ENCODE assay signal across 7 cellular contexts in genomic region chr1:240946926-240947325, GRCh38.
A peak's percentile ranks its signal among the peaks of the same experiment; 100 is the strongest.
DNase-seq lines count a peak whose midpoint lies in the region; ATAC-seq, FAIRE-seq and TF ChIP-seq lines count a peak whose summit lies in the region.

No MANE protein-coding gene starts in this region.

- peak; percentile 25 for DNase-seq in GM04504 (ENCODE audit: low read depth)
- DNase-seq in MG63, result peak; percentile 32
- DNase-seq in bronchial epithelial cell (ENCODE audit: low read depth), result peak; percentile 1
- DNase-seq in osteocyte (ENCODE audit: extremely low spot score, unreplicated experiment), result no peak
- DNase-seq in activated CD4-positive, CD25-positive, alpha-beta regulatory T cell treated with anti-CD3 and anti-CD28 coated beads, Interleukin-2, amount 50 U/mL, for 72 hours, result no peak
- DNase-seq in inferior parietal cortex (ENCODE audit: extremely low spot score), result no peak

- H3K36me3 Mint-ChIP-seq in osteocyte (ENCODE audit: unreplicated experiment), result no peaks in the 10 kb centered on the region

- no peak overlapping the region for H3K4me3 Mint-ChIP-seq in osteocyte (ENCODE audit: unreplicated experiment)

- no peak for FAIRE-seq in bronchial epithelial cell (lab: Jason Lieb, UNC)

- no peaks in the 10 kb centered on the region for H3K9me3 ChIP-seq in MG63

- H3K4me1 Mint-ChIP-seq in osteocyte (ENCODE audit: unreplicated experiment), result peaks cover 27% of the 10 kb centered on the region

- TF ChIP-seq CTCF in bronchial epithelial cell (IDR thresholded peaks at IDR 0.05; ENCODE audit: insufficient read depth, low read length, severe bottlenecking) (no peak), osteocyte (IDR thresholded peaks at IDR 0.05) (peak; percentile 68)

- H3K4me3 ChIP-seq in MG63 (no peak overlapping the region), bronchial epithelial cell (ENCODE audit: low read depth, low read length) (no peak overlapping the region)

- no peak overlapping the region for H3K27ac Mint-ChIP-seq in osteocyte (ENCODE audit: unreplicated experiment)

- no peaks in the 10 kb centered on the region for H3K9me3 Mint-ChIP-seq in osteocyte (ENCODE audit: unreplicated experiment)

- H3K36me3 ChIP-seq in MG63, result no peaks in the 10 kb centered on the region
- no peaks in the 10 kb centered on the region for H3K36me3 ChIP-seq in bronchial epithelial cell (ENCODE audit: control insufficient read depth, insufficient read depth, low read length)

- no peaks in the 10 kb centered on the region; the same call in 1 of the 2 replicates for H3K27me3 ChIP-seq in MG63
- H3K27me3 ChIP-seq in bronchial epithelial cell (ENCODE audit: control insufficient read depth, insufficient read depth, low read length), result no peaks in the 10 kb centered on the region

- ATAC-seq in GM21447 (IDR thresholded peaks at IDR 0.05; ENCODE audit: unreplicated experiment), result peak; percentile 58

- no peaks in the 10 kb centered on the region for H3K27me3 Mint-ChIP-seq in osteocyte (ENCODE audit: unreplicated experiment)

Comparison
In these comparisons a context has a peak if more than half of its experiments do, and no peak if none do; other contexts are left out.
1. DNase-seq: peak in GM04504 (single experiment), MG63 (single experiment) and bronchial epithelial cell (single experiment); none in osteocyte (single experiment), activated CD4-positive, CD25-positive, alpha-beta regulatory T cell treated with anti-CD3 and anti-CD28 coated beads, Interleukin-2, amount 50 U/mL, for 72 hours (single experiment) and inferior parietal cortex (single experiment).